ENCODE assay signal across 22 cellular contexts in the genomic region with DNA sequence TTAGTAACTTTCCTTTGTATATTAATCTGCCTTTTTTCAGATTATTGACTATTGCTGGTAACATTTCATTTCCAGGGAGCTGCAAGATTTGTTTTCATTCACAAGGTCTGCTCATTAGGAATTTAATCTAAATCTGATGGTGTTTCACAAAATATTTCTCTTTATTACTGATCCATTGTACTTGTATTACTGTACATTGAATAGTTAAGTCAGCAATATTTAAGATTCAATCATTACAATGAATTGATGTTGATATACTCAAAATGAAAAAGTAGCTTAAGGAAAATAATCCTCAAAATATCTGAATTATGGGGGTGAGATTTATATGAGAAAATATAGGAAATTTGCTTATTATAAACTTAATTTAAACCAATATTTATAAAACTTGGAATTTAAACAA.
DNase-seq lines count a peak whose midpoint lies in the region; ATAC-seq, FAIRE-seq and TF ChIP-seq lines count a peak whose summit lies in the region.
"Had no signal": no experiment of that assay in that cellular context is flagged by ENCODE, and none has a peak within 500 bp of the region (broad histone marks: within the 10 kb centered on the region; RNA-seq: fewer than 3 reads in every experiment).

No MANE protein-coding gene starts in this region.

- TF ChIP-seq POLR2A in HepG2 (IDR thresholded peaks at IDR 0.05; ENCODE audit: insufficient read depth in 1 of 2, low read depth in 2 of 2, low read length in 2 of 2) (no peak), right lobe of liver (IDR thresholded peaks at IDR 0.05) (no peak)

- FAIRE-seq in HepG2 (lab: Jason Lieb, UNC) (no peak), TTC549 (lab: Jason Lieb, UNC) (peak; percentile 9), islet of Langerhans (lab: Jason Lieb, UNC) (peak; percentile 13), small intestine (lab: Jason Lieb, UNC) (peak; percentile 47)
- FAIRE-seq: G401.6, GM12891, GM19239 had no signal

- H4K20me1 ChIP-seq in HepG2 (ENCODE audit: insufficient read depth, low read length): no peaks in the 10 kb centered on the region
- H4K20me1 ChIP-seq: BLaER1 had no signal

- H2AFZ ChIP-seq in HepG2 (ENCODE audit: low read length): no peak overlapping the region
- no peak overlapping the region for H2AFZ ChIP-seq in trophoblast cell (ENCODE audit: insufficient read depth, low read length, poor library complexity)

- H3K9ac ChIP-seq in HepG2 (ENCODE audit: insufficient read depth, low read depth, low read length) (no peak overlapping the region), trophoblast cell (ENCODE audit: low read length) (no peak overlapping the region)
- H3K9ac ChIP-seq: BLaER1 had no signal

- no TSS peak for BruUV-seq in HepG2 (replicated peaks; lab: Mats Ljungman, UMichigan)

- ATAC-seq in HepG2: no peak
- no peak for ATAC-seq in right lobe of liver

- H3K18ac ChIP-seq in trophoblast cell (ENCODE audit: low read length): no peak overlapping the region

- TF ChIP-seq CTCF in HepG2 (CRISPR knock-in tag; IDR thresholded peaks at IDR 0.05) (no peak), right lobe of liver (IDR thresholded peaks at IDR 0.05) (no peak), RWPE1 (conservative IDR thresholded peaks at IDR 0.05; ENCODE audit: low read depth) (no peak)

- no peaks in the 10 kb centered on the region for H3K79me1 ChIP-seq in trophoblast cell (ENCODE audit: low read length)

- no peak overlapping the region for H3K4me3 ChIP-seq in HepG2 (replicated peaks in 1 of 3; ENCODE audit: insufficient read depth in 1 of 3, low read depth in 2 of 3, low read length in 3 of 3)
- H3K4me3 ChIP-seq in right lobe of liver: no peak overlapping the region
- no peak overlapping the region for H3K4me3 ChIP-seq in small intestine (ENCODE audit: low read depth in 1 of 2, low read length in 2 of 2)
- no peak overlapping the region for H3K4me3 ChIP-seq in trophoblast cell (ENCODE audit: low read depth, low read length)
- H3K4me3 ChIP-seq: BLaER1 had no signal

- no peak overlapping the region for H4K12ac ChIP-seq in trophoblast cell (ENCODE audit: low read depth, low read length)

- intact Hi-C loops in HepG2 (cut with micrococcal nuclease; ENCODE audit: unreplicated experiment): no loop called here
- intact Hi-C loops in right lobe of liver (cut with DNase I): no loop called here

- no peaks in the 10 kb centered on the region for H3K36me3 ChIP-seq in HepG2 (replicated peaks in 1 of 2; ENCODE audit: control insufficient read depth in 1 of 2, insufficient read depth in 2 of 2, low read length in 2 of 2)
- H3K36me3 ChIP-seq in right lobe of liver: no peaks in the 10 kb centered on the region
- no peaks in the 10 kb centered on the region for H3K36me3 ChIP-seq in small intestine (ENCODE audit: control insufficient read depth in 2 of 2, insufficient read depth in 2 of 2, low read length in 2 of 2)
- H3K36me3 ChIP-seq in trophoblast cell (ENCODE audit: control insufficient read depth in 1 of 2, insufficient read depth in 2 of 2, low read length in 2 of 2): no peaks in the 10 kb centered on the region
- H3K36me3 ChIP-seq: BE2C, BLaER1 had no signal

- no peak overlapping the region for H2BK5ac ChIP-seq in trophoblast cell (ENCODE audit: low read depth, low read length, poor library complexity)

- CTCF ChIA-PET in HepG2 (lab: Yijun Ruan, JAX; ENCODE audit: low intra/inter-chr PET ratio, low total read pairs) (no interaction called here), RWPE1 (lab: Yijun Ruan, JAX) (interaction anchor here (0.5 kb wide), 1 partner anchor 12 kb away, joined by 3 read pairs; no protein-coding TSS in a partner anchor)

- H3K4me1 ChIP-seq in HepG2 (ENCODE audit: insufficient read depth, low read length) (no peaks in the 10 kb centered on the region), right lobe of liver (no peaks in the 10 kb centered on the region), small intestine (ENCODE audit: control insufficient read depth in 2 of 2, insufficient read depth in 1 of 2, low read depth in 1 of 2, low read length in 1 of 2) (no peaks in the 10 kb centered on the region), trophoblast cell (ENCODE audit: control insufficient read depth in 1 of 2, insufficient read depth in 2 of 2, low read length in 2 of 2) (no peaks in the 10 kb centered on the region)
- H3K4me1 ChIP-seq: BE2C, BLaER1, Caco-2 had no signal

- H2BK12ac ChIP-seq in trophoblast cell (ENCODE audit: low read length): no peak overlapping the region

- H3K14ac ChIP-seq in trophoblast cell (ENCODE audit: low read length): no peak overlapping the region

- H3K4me2 ChIP-seq in HepG2 (ENCODE audit: low read depth, low read length) (no peak overlapping the region), trophoblast cell (ENCODE audit: low read length) (no peak overlapping the region)
- H3K4me2 ChIP-seq: BLaER1 had no signal

- in situ Hi-C loops in HepG2 (cut with HindIII; ENCODE audit: extremely low pct_ligation_motif_present, low pct_unique_long_range_greater_than_20kb): no loop called here

- H3K27me3 ChIP-seq in HepG2 (ENCODE audit: control insufficient read depth in 1 of 2, insufficient read depth in 2 of 2, low read length in 2 of 2) (no peaks in the 10 kb centered on the region), right lobe of liver (no peaks in the 10 kb centered on the region), small intestine (ENCODE audit: control insufficient read depth in 2 of 2, insufficient read depth in 2 of 2, low read length in 2 of 2) (no peaks in the 10 kb centered on the region), trophoblast cell (ENCODE audit: insufficient read depth, low read length) (no peaks in the 10 kb centered on the region)
- H3K27me3 ChIP-seq: BE2C, BLaER1 had no signal

- POLR2A ChIA-PET in HepG2 (lab: Yijun Ruan, JAX) (no interaction called here), RWPE1 (lab: Yijun Ruan, JAX; ENCODE audit: low non-redundant PET) (no interaction called here)

- H3K27ac ChIP-seq in HepG2 (ENCODE audit: extremely low read length, insufficient read depth, low read length): no peak overlapping the region
- no peak overlapping the region for H3K27ac ChIP-seq in right lobe of liver
- H3K27ac ChIP-seq in small intestine (ENCODE audit: low read depth in 1 of 2, low read length in 1 of 2): no peak overlapping the region
- H3K27ac ChIP-seq in RWPE1: no peak overlapping the region
- no peak overlapping the region for H3K27ac ChIP-seq in trophoblast cell (ENCODE audit: low read depth, low read length)
- H3K27ac ChIP-seq: 22Rv1, BLaER1 had no signal

- TF ChIP-seq EP300 in HepG2 (IDR thresholded peaks at IDR 0.05; ENCODE audit: low read depth in 2 of 2, low read length in 2 of 2) (no peak), HepG2 (CRISPR knock-in tag; IDR thresholded peaks at IDR 0.05; ENCODE audit: borderline replicate concordance) (no peak)

- DNase-seq in HepG2 (ENCODE audit: low spot score) (no peak), right lobe of liver (no peak), small intestine (no peak), RWPE1 (ENCODE audit: low spot score) (no peak), retina (no peak), trophoblast cell (no peak)
- DNase-seq: ACHN; BE2C; C1 segment of cervical spinal cord; Caco-2; Calu3; CD4-positive, alpha-beta memory T cell; CD4-positive, CD25-positive, alpha-beta regulatory T cell; DMS79 treated with DMSO at 0.1 percent for 48 hours; GF-D8 had no signal

- H3K4ac ChIP-seq in trophoblast cell (ENCODE audit: low read depth, low read length): no peak overlapping the region

- H2AK5ac ChIP-seq in trophoblast cell (ENCODE audit: low read length): no peak overlapping the region

- H3K9me3 ChIP-seq in HepG2 (ENCODE audit: low read length): peaks cover 79% of the 10 kb centered on the region
- H3K9me3 ChIP-seq in right lobe of liver: peaks cover 0 to 3% (median 0%) of the 10 kb centered on the region in 4 donors
- peaks cover 2% of the 10 kb centered on the region for H3K9me3 ChIP-seq in small intestine (ENCODE audit: control insufficient read depth, low read depth)
- peaks cover 4% of the 10 kb centered on the region for H3K9me3 ChIP-seq in trophoblast cell (ENCODE audit: insufficient read depth, low read depth, low read length)
- H3K9me3 ChIP-seq: BE2C, BLaER1, Caco-2 had no signal

- no peak for TF ChIP-seq RAD21 in HepG2 (CRISPR knock-in tag; IDR thresholded peaks at IDR 0.05)

- H4K91ac ChIP-seq in trophoblast cell (ENCODE audit: low read depth, low read length): no peak overlapping the region

- H2BK120ac ChIP-seq in trophoblast cell (ENCODE audit: insufficient read depth, low read length, poor library complexity): no peak overlapping the region

- H3K79me2 ChIP-seq in HepG2 (ENCODE audit: insufficient read depth, low read length) (no peaks in the 10 kb centered on the region), trophoblast cell (ENCODE audit: control insufficient read depth, insufficient read depth, low read length, poor library complexity) (no peaks in the 10 kb centered on the region)

- H3K23ac ChIP-seq in trophoblast cell (ENCODE audit: low read length): no peak overlapping the region

- H4K8ac ChIP-seq in trophoblast cell (ENCODE audit: low read depth, low read length): no peak overlapping the region

TF ChIP-seq in HepG2, 621 proteins besides CTCF, POLR2A, EP300 and RAD21:
- TF ChIP-seq, protein P1, sequence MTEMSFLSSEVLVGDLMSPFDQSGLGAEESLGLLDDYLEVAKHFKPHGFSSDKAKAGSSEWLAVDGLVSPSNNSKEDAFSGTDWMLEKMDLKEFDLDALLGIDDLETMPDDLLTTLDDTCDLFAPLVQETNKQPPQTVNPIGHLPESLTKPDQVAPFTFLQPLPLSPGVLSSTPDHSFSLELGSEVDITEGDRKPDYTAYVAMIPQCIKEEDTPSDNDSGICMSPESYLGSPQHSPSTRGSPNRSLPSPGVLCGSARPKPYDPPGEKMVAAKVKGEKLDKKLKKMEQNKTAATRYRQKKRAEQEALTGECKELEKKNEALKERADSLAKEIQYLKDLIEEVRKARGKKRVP (CRISPR knock-in tag; IDR thresholded peaks at IDR 0.05): no peak
- TF ChIP-seq MAFK (conservative IDR thresholded peaks at IDR 0.05 in 1 of 2, IDR thresholded peaks at IDR 0.05 in 1 of 2; ENCODE audit: low read length in 2 of 2) (peak in 1 of 2 experiments; percentile 55; a peak in 2 of 4 replicates), MAFF (IDR thresholded peaks at IDR 0.05; ENCODE audit: low read depth, low read length) (0 out of 2 replicates have a peak, but pooled peaks have one; percentile 16), ZNF549 (CRISPR knock-in tag; IDR thresholded peaks at IDR 0.05) (no peak)
